ENCODE assay signal across 23 cellular contexts in the genomic region with DNA sequence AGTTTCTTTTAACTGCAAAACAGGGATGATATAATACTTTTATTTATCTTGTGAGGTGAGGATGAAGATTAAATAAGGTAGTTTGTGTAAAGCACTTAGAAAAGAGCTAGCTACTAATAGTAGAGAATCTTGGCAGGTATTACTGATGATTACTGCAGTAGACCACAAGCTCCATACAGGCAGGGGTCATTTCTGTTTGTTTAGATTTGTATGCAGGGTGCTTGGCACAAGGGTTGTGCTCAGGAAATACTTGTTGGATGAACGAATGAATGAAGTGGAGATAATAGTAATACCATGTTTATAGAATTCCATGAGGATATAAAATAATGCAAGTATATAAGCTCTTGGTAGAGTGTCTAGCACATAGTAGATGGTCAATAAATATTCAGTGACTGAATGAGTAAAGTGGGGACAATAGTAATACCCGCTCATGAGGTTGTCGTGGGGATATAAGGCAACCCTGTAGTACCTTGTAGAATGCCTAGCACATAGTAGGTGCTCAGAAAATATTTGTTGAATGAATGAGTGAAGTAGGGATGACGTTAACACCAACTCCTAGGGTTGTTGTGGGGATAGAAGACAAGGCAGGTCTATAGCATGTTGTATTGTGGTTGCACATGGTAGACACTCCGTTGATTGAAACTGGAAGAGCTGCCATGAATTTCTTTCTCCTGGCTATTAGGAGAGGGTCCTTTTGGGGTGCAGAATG.
DNase-seq lines count a peak whose midpoint lies in the region; ATAC-seq and TF ChIP-seq lines count a peak whose summit lies in the region.
"Had no signal": no experiment of that assay in that cellular context is flagged by ENCODE, and none has a peak within 500 bp of the region (broad histone marks: within the 10 kb centered on the region; RNA-seq: fewer than 3 reads in every experiment).

No MANE protein-coding gene starts in this region.

- H3K4me3 Mint-ChIP-seq in activated naive CD8-positive, alpha-beta T cell: no peak overlapping the region
- H3K4me3 Mint-ChIP-seq in activated naive CD8-positive, alpha-beta T cell treated with anti-CD3 and anti-CD28 coated beads, Interleukin-2, amount 50 U/mL, for 24 hours: no peak overlapping the region

- H3K36me3 Mint-ChIP-seq in activated naive CD8-positive, alpha-beta T cell: peaks cover 3% of the 10 kb centered on the region
- H3K36me3 Mint-ChIP-seq in activated naive CD8-positive, alpha-beta T cell treated with anti-CD3 and anti-CD28 coated beads, Interleukin-2, amount 50 U/mL, for 24 hours (ENCODE audit: low read depth): peaks cover 44% of the 10 kb centered on the region

- H3K9me3 Mint-ChIP-seq in activated naive CD8-positive, alpha-beta T cell (ENCODE audit: low read depth): no peaks in the 10 kb centered on the region
- H3K9me3 Mint-ChIP-seq in activated naive CD8-positive, alpha-beta T cell treated with anti-CD3 and anti-CD28 coated beads, Interleukin-2, amount 50 U/mL, for 24 hours: no peaks in the 10 kb centered on the region
- H3K9me3 Mint-ChIP-seq: naive B cell had no signal

- no peaks in the 10 kb centered on the region for H3K9me3 ChIP-seq in KOPT-K1 (ENCODE audit: insufficient read depth, low read length, poor library complexity, severe bottlenecking)
- no peaks in the 10 kb centered on the region for H3K9me3 ChIP-seq in stomach
- no peaks in the 10 kb centered on the region for H3K9me3 ChIP-seq in right atrium auricular region
- H3K9me3 ChIP-seq: gastrocnemius medialis, tibial artery had no signal

- peaks cover 90% of the 10 kb centered on the region for H3K36me3 ChIP-seq in KOPT-K1 (ENCODE audit: insufficient read depth, low read length)
- H3K36me3 ChIP-seq in stomach: peaks cover 17 to 59% (median 47%) of the 10 kb centered on the region in 4 donors
- H3K36me3 ChIP-seq in right atrium auricular region: peaks cover 22% of the 10 kb centered on the region

- WGBS in stomach, 5 donors: 68 to 93% (median 78%) methylated on average over 5 of the region's 5 CpGs

- no peaks in the 10 kb centered on the region for H3K27me3 ChIP-seq in stomach
- H3K27me3 ChIP-seq in right atrium auricular region: no peaks in the 10 kb centered on the region
- H3K27me3 ChIP-seq: gastrocnemius medialis, tibial artery had no signal

- no peak overlapping the region for H3K4me3 ChIP-seq in choroid plexus epithelial cell (ENCODE audit: low read depth, low read length)
- no peak overlapping the region for H3K4me3 ChIP-seq in stomach
- no peak overlapping the region for H3K4me3 ChIP-seq in right atrium auricular region
- H3K4me3 ChIP-seq: gastrocnemius medialis, tibial artery had no signal

- intact Hi-C loops in stomach (cut with DNase I; ENCODE audit: low total_unique reads): loop anchor here (10.0 kb wide), 2 partner anchors 68 to 92 kb away; no protein-coding TSS in a partner anchor

- no peak for TF ChIP-seq CTCF in choroid plexus epithelial cell (conservative IDR thresholded peaks at IDR 0.05; ENCODE audit: low read depth, low read length)
- TF ChIP-seq CTCF in stomach (IDR thresholded peaks at IDR 0.05): no peak
- TF ChIP-seq CTCF in right atrium auricular region (IDR thresholded peaks at IDR 0.05): no peak

- no peaks in the 10 kb centered on the region for H3K27me3 Mint-ChIP-seq in activated naive CD8-positive, alpha-beta T cell
- no peaks in the 10 kb centered on the region for H3K27me3 Mint-ChIP-seq in activated naive CD8-positive, alpha-beta T cell treated with anti-CD3 and anti-CD28 coated beads, Interleukin-2, amount 50 U/mL, for 24 hours
- H3K27me3 Mint-ChIP-seq: naive B cell had no signal

- TF ChIP-seq EP300 in stomach (IDR thresholded peaks at IDR 0.05): no peak

- peak overlapping the region; percentile 69 for H3K27ac Mint-ChIP-seq in activated naive CD8-positive, alpha-beta T cell
- no peak overlapping the region for H3K27ac Mint-ChIP-seq in activated naive CD8-positive, alpha-beta T cell treated with anti-CD3 and anti-CD28 coated beads, Interleukin-2, amount 50 U/mL, for 24 hours

- no peak for TF ChIP-seq POLR2A in stomach (IDR thresholded peaks at IDR 0.05)

- peak overlapping the region; percentile 34 for H3K27ac ChIP-seq in KOPT-K1 (ENCODE audit: low read depth, low read length, poor library complexity, severe bottlenecking)
- H3K27ac ChIP-seq in stomach: peak overlapping the region in 3 of 5 donors; percentile 34 to 88 (median 87)
- H3K27ac ChIP-seq in right atrium auricular region: peak overlapping the region in 1 of 2 donors; percentile 14
- H3K27ac ChIP-seq: parathyroid adenoma, tibial artery, VCaP had no signal

- no peak for DNase-seq in activated naive CD8-positive, alpha-beta T cell treated with anti-CD3 and anti-CD28 coated beads, Interleukin-2, amount 50 U/mL, for 24 hours
- DNase-seq in choroid plexus epithelial cell (ENCODE audit: low read depth) (peak; percentile 56), stomach (no peak), right atrium auricular region (ENCODE audit: low spot score) (no peak)
- DNase-seq: activated CD4-positive, alpha-beta T cell treated with anti-CD3 and anti-CD28 coated beads, Interleukin-2, amount 50 U/mL, for 4 hours; amygdala; central memory CD4-positive, alpha-beta T cell; erythroblast; gastrocnemius medialis; kidney glomerular epithelial cell; mammary epithelial cell; naive B cell; NCI-H1092 treated with DMSO at 0.1 percent for 48 hours; NCI-H2029 treated with DMSO at 0.1 percent for 48 hours; PC-3; SHP77 treated with DMSO at 0.1 percent for 48 hours; tibial artery had no signal

- H3K4me1 ChIP-seq in stomach (peaks cover 35 to 52% (median 42%) of the 10 kb centered on the region in 4 donors), right atrium auricular region (peaks cover 0 to 17% of the 10 kb centered on the region in 2 donors)

- peaks cover 18% of the 10 kb centered on the region for H3K4me1 Mint-ChIP-seq in activated naive CD8-positive, alpha-beta T cell (ENCODE audit: low read depth)
- peaks cover 20% of the 10 kb centered on the region for H3K4me1 Mint-ChIP-seq in activated naive CD8-positive, alpha-beta T cell treated with anti-CD3 and anti-CD28 coated beads, Interleukin-2, amount 50 U/mL, for 24 hours

- no peak for ATAC-seq in activated naive CD8-positive, alpha-beta T cell treated with anti-CD3 and anti-CD28 coated beads, Interleukin-2, amount 50 U/mL, for 24 hours
- ATAC-seq in HG02870 (IDR thresholded peaks at IDR 0.05; ENCODE audit: unreplicated experiment): no peak
- ATAC-seq: gastrocnemius medialis, HCT116, PC-3 had no signal
